Comparison of ENCODE assay signal across 12 cellular contexts in the genomic region with DNA sequence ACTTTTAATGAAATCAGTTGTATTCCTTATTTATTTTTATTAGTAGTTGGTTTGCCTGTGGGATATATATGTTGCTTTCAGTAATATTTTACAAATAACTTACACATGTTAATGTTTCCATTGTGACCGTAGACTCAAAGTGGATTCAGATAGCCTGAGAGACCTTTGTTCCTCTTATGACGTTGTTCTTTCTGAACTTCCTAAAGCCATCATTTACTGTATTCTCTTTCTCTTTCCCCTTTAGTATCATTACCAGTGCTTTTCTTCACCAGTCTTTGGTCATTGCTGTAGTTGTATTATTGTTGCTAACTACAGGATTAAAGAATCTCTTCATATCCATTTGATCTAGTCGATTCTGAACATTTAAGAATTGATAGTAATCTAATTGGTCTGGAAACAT. TPM values are rescaled to one million over a fixed set of nuclear protein-coding genes. Genes with fewer than 3 reads are reported as not detected.
DNase-seq lines count a peak whose midpoint lies in the region; ATAC-seq and TF ChIP-seq lines count a peak whose summit lies in the region.
"Had no signal": no experiment of that assay in that cellular context is flagged by ENCODE, and none has a peak within 500 bp of the region (broad histone marks: within the 10 kb centered on the region; RNA-seq: fewer than 3 reads in every experiment).

No MANE protein-coding gene starts in this region.

- no peak for ATAC-seq in stimulated activated effector memory CD8-positive, alpha-beta T cell treated with anti-CD3 and anti-CD28 coated beads, Interleukin-12 subunit alpha, Interleukin-12 subunit beta, amount 100 ng/mL, for 72 hours
- ATAC-seq in left lobe of liver = no peak
- no peak for ATAC-seq in GM19324 (IDR thresholded peaks at IDR 0.05; ENCODE audit: low FRiP score, unreplicated experiment)
- ATAC-seq: heart left ventricle, left lung had no signal

- H3K4me2 ChIP-seq in fibroblast of lung (ENCODE audit: extremely low read depth, insufficient read depth, low read length) = peak overlapping the region; percentile 40

- H3K9me3 Mint-ChIP-seq in stimulated activated effector memory CD8-positive, alpha-beta T cell treated with anti-CD3 and anti-CD28 coated beads, Interleukin-12 subunit alpha, Interleukin-12 subunit beta, amount 100 ng/mL, for 72 hours = no peaks in the 10 kb centered on the region

- H3K4me1 ChIP-seq in fibroblast of lung (ENCODE audit: control insufficient read depth, extremely low read depth, insufficient read depth, low read length) = no peaks in the 10 kb centered on the region

- peak overlapping the region; percentile 86 for H3K4me3 Mint-ChIP-seq in stimulated activated effector memory CD8-positive, alpha-beta T cell treated with anti-CD3 and anti-CD28 coated beads, Interleukin-12 subunit alpha, Interleukin-12 subunit beta, amount 100 ng/mL, for 72 hours

- no peaks in the 10 kb centered on the region for H3K9me3 ChIP-seq in fibroblast of lung (ENCODE audit: control insufficient read depth, insufficient read depth, low read depth, low read length)
- H3K9me3 ChIP-seq: heart left ventricle, left lung, thyroid gland had no signal

- no peak overlapping the region for H3K27ac ChIP-seq in fibroblast of lung (ENCODE audit: insufficient read depth, low read length)
- H3K27ac ChIP-seq: thyroid gland had no signal

- H3K4me3 ChIP-seq in fibroblast of lung (replicated peaks in 1 of 4; ENCODE audit: control extremely low read depth in 1 of 4, insufficient read depth in 1 of 4, low read depth in 3 of 4, low read length in 4 of 4) = peak overlapping the region in 1 of 4 experiments; percentile 65
- H3K4me3 ChIP-seq: left lung, thyroid gland had no signal

- TF ChIP-seq CTCF in fibroblast of lung (conservative IDR thresholded peaks at IDR 0.05 in 1 of 2, IDR thresholded peaks at IDR 0.05 in 1 of 2; ENCODE audit: low read depth in 1 of 2, low read length in 2 of 2) = no peak

- H3K79me2 ChIP-seq in fibroblast of lung (ENCODE audit: control insufficient read depth, insufficient read depth, low read length) = peaks cover 54% of the 10 kb centered on the region

- H3K36me3 Mint-ChIP-seq in stimulated activated effector memory CD8-positive, alpha-beta T cell treated with anti-CD3 and anti-CD28 coated beads, Interleukin-12 subunit alpha, Interleukin-12 subunit beta, amount 100 ng/mL, for 72 hours = peaks cover 21% of the 10 kb centered on the region

- H4K20me1 ChIP-seq in fibroblast of lung (ENCODE audit: control insufficient read depth, extremely low read depth, insufficient read depth, low read length) = no peaks in the 10 kb centered on the region

- no peak overlapping the region for H3K9ac ChIP-seq in fibroblast of lung (ENCODE audit: insufficient read depth, low read length)

- no peaks in the 10 kb centered on the region for H3K36me3 ChIP-seq in fibroblast of lung (ENCODE audit: control insufficient read depth, insufficient read depth, low read length)
- H3K36me3 ChIP-seq: heart left ventricle, left lung, thyroid gland had no signal

- no peak overlapping the region for H2AFZ ChIP-seq in fibroblast of lung (ENCODE audit: low read length)

- peaks cover 59% of the 10 kb centered on the region for H3K4me1 Mint-ChIP-seq in stimulated activated effector memory CD8-positive, alpha-beta T cell treated with anti-CD3 and anti-CD28 coated beads, Interleukin-12 subunit alpha, Interleukin-12 subunit beta, amount 100 ng/mL, for 72 hours

- peak; percentile 24 for DNase-seq in SKM-1 treated with dmso at 0.1 percent for 144 hours (lab: John Stamatoyannopoulos, UW; ENCODE audit: unreplicated experiment)
- no peak for DNase-seq in SKM-1 (lab: John Stamatoyannopoulos, UW; ENCODE audit: unreplicated experiment)
- peak; percentile 74 for DNase-seq in OCI-M1 (lab: John Stamatoyannopoulos, UW)
- DNase-seq in fibroblast of lung (ENCODE audit: low read depth in 2 of 2) = no peak
- DNase-seq in stimulated activated effector memory CD8-positive, alpha-beta T cell treated with anti-CD3 and anti-CD28 coated beads, Interleukin-12 subunit alpha, Interleukin-12 subunit beta, amount 100 ng/mL, for 72 hours (ENCODE audit: low spot score in 2 of 2) = no peak
- DNase-seq in left lobe of liver (ENCODE audit: low spot score) = no peak
- DNase-seq in NCI-H1105 (lab: John Stamatoyannopoulos, UW) = no peak
- DNase-seq: heart left ventricle, left lung, NCI-H2029 treated with DMSO at 0.1 percent for 48 hours, thyroid gland had no signal

- no peak overlapping the region for H3K27ac Mint-ChIP-seq in stimulated activated effector memory CD8-positive, alpha-beta T cell treated with anti-CD3 and anti-CD28 coated beads, Interleukin-12 subunit alpha, Interleukin-12 subunit beta, amount 100 ng/mL, for 72 hours

- no peaks in the 10 kb centered on the region for H3K27me3 ChIP-seq in fibroblast of lung (ENCODE audit: control insufficient read depth, insufficient read depth, low read length)
- H3K27me3 ChIP-seq: heart left ventricle, left lung, thyroid gland had no signal

RNA-seq across cellular contexts. Expression of a gene that starts 4.3 kb away (rescaled TPM):
- 19.0 and 33.0 TPM in 2 replicates for total RNA-seq in fibroblast of lung
- polyA plus RNA-seq in fibroblast of lung = 19.0 and 32.6 TPM in 2 replicates
- 14.0 and 21.2 TPM in 2 replicates for polyA plus RNA-seq in fibroblast of lung (2012)
- 15.7 and 22.1 TPM in 2 replicates for polyA minus RNA-seq in fibroblast of lung (ENCODE audit: low replicate concordance)
- 12.8 TPM for total RNA-seq in left lobe of liver

Comparison
In these comparisons a context has a peak if more than half of its experiments do, and no peak if none do; other contexts are left out.
1. DNase-seq: peak in SKM-1 treated with dmso at 0.1 percent for 144 hours (single experiment) and OCI-M1 (single experiment); none in SKM-1 (single experiment), fibroblast of lung (0 of 2), stimulated activated effector memory CD8-positive, alpha-beta T cell treated with anti-CD3 and anti-CD28 coated beads, Interleukin-12 subunit alpha, Interleukin-12 subunit beta, amount 100 ng/mL, for 72 hours (0 of 2), left lobe of liver (single experiment) and NCI-H1105 (single experiment).